Comparison of ENCODE assay signal across 37 cellular contexts in the genomic region with DNA sequence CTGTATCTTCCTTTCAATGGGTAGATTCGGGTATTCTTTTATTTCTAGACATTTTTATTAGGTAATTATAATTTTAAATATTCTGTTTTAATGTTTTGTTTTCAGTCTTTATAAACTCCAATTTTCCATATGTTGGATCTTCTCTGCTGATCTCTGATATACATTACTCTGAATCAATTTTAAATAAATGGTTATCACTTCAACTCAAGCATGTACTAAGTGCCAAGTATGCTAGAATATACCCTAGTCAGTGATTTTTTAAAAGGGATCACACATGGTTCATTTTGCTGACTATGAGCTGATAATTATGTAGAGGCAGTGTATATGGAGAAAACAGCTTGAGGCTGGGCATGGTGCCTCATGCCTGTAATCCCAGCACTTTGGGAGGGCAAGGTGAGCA.
"Had no signal": no experiment of that assay in that cellular context is flagged by ENCODE, and none has a peak within 500 bp of the region (broad histone marks: within the 10 kb centered on the region; RNA-seq: fewer than 3 reads in every experiment).

No MANE protein-coding gene starts in this region.

- H3K4me1 ChIP-seq: body of pancreas had no signal

- H3K36me3 ChIP-seq: ascending aorta, breast epithelium, MG63 had no signal

- H3K4me2 ChIP-seq: PC-9 had no signal

- H2AFZ ChIP-seq: PC-9 had no signal

- H3K27me3 ChIP-seq: ascending aorta, body of pancreas, breast epithelium, MG63 had no signal

- H3K9me3 ChIP-seq: ascending aorta had no signal

- H3K27ac ChIP-seq: ascending aorta, body of pancreas, breast epithelium, PC-9, RWPE1, VCaP had no signal

- H3K4me3 ChIP-seq: ascending aorta, body of pancreas, breast epithelium, MG63, PC-9 had no signal

- ATAC-seq: activated CD8-positive, alpha-beta memory T cell treated with anti-CD3 and anti-CD28 coated beads, Interleukin-2, amount 10 ng/mL, durations not matched to agents 7 days and 5 days; activated naive CD8-positive, alpha-beta T cell treated with anti-CD3 and anti-CD28 coated beads, Interleukin-2, amount 50 U/mL, for 24 hours; body of pancreas; Right ventricle myocardium inferior had no signal

- FAIRE-seq: RCC 7860 had no signal

- DNase-seq: activated B cell treated with CpG ODN at 0.5 μM for 24 hours; activated CD4-positive, alpha-beta memory T cell treated with anti-CD3 and anti-CD28 coated beads for 36 hours; activated CD4-positive, alpha-beta T cell treated with anti-CD3 and anti-CD28 coated beads for 4 hours; activated CD4-positive, alpha-beta T cell treated with anti-CD3 and anti-CD28 coated beads, Interleukin-2, amount 50 U/mL, for 1 hour; activated CD4-positive, CD25-positive, alpha-beta regulatory T cell treated with anti-CD3 and anti-CD28 coated beads, Interleukin-2, amount 50 U/mL, for 72 hours; activated CD8-positive, alpha-beta memory T cell treated with anti-CD3 and anti-CD28 coated beads for 24 hours; activated CD8-positive, alpha-beta memory T cell treated with anti-CD3 and anti-CD28 coated beads, Interleukin-2, amount 10 ng/mL, durations not matched to agents 7 days and 5 days; activated CD8-positive, alpha-beta memory T cell treated with anti-CD3 and anti-CD28 coated beads, Interleukin-2, amount 50 U/mL, for 48 hours; activated effector memory CD4-positive, alpha-beta T cell treated with Interleukin-2 at 50 U/mL for 16 hours; activated naive CD4-positive, alpha-beta T cell treated with anti-CD3 and anti-CD28 coated beads, Interleukin-2, amount 10 ng/mL, durations not matched to agents 7 days and 5 days; activated naive CD8-positive, alpha-beta T cell treated with anti-CD3 and anti-CD28 coated beads, Interleukin-2, amount 50 U/mL, for 24 hours; activated T-cell treated with anti-CD3 and anti-CD28 coated beads, Interleukin-2, amount 50 U/mL, for 48 hours; amygdala; body of pancreas; MG63; NCI-H1048; NCI-H1105 treated with DMSO at 0.1 percent for 48 hours; NCI-H1436; NCI-H1694; NCI-H2029; NCI-H2107; NCI-H2171; NCI-H510A; NCI-H526; NCI-H748 treated with DMSO at 0.1 percent for 48 hours; NK-92 treated with Interleukin-12 subunit alpha and Interleukin-12 subunit beta, amount 100 ng/mL, for 24 hours; PC-9; SW 1271; T-helper 1 cell; T-helper 2 cell; T-helper 9 cell had no signal
